In the genomic region with DNA sequence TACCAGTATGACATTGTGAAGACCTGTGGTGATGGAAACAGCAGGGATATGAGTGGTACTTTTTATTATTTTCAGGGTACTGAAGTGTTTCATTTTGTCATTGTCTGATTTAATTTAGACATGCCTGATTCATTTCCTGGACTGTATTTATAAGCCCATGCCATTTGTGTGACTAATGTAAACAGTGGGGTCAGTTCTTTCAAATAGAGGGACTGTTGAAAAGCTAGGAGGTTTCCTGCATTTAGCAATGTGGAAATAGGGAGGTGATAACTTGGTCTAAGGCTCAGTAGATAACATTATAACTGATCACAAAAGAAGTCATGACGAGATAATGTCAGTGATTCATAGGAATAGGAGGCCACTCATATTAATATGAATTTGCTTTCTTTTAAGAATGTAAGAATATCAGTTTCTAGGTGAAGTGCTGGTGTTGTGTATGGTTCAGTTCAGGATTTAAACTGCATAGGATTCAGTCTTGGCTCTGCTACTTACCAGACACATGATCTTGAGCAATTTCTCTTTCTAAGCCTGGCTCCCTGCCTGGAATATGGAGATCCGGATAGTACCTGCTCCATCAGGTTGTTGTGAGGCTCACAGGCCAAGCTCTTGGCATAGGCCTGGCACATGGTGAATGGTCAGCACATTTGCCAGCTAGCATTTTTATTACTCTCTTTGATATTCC, we compare ENCODE assay signal across 10 cellular contexts. TPM values are rescaled to one million over a fixed set of nuclear protein-coding genes. Genes with fewer than 3 reads are reported as not detected.
DNase-seq lines count a peak whose midpoint lies in the region; ATAC-seq, FAIRE-seq and TF ChIP-seq lines count a peak whose summit lies in the region.
"Had no signal": no experiment of that assay in that cellular context is flagged by ENCODE, and none has a peak within 500 bp of the region (broad histone marks: within the 10 kb centered on the region; RNA-seq: fewer than 3 reads in every experiment).

No MANE protein-coding gene starts in this region.

- H3K36me3 ChIP-seq in adipocyte (ENCODE audit: control insufficient read depth, insufficient read depth, low read length, severe bottlenecking) (no peaks in the 10 kb centered on the region), kidney (ENCODE audit: control insufficient read depth in 1 of 2, insufficient read depth in 2 of 2, low read length in 2 of 2) (no peaks in the 10 kb centered on the region), vagina (no peaks in the 10 kb centered on the region)

- no peak overlapping the region for H3K4me3 ChIP-seq in adipocyte (ENCODE audit: low read length)
- no peak overlapping the region for H3K4me3 ChIP-seq in kidney (ENCODE audit: low read length in 2 of 2)
- no peak overlapping the region for H3K4me3 ChIP-seq in vagina

- no peak for DNase-seq in activated naive CD4-positive, alpha-beta T cell treated with anti-CD3 and anti-CD28 coated beads, Interleukin-2, amount 10 ng/mL, durations not matched to agents 7 days and 5 days
- peak; percentile 67 for DNase-seq in adipocyte (ENCODE audit: low read depth)
- DNase-seq in kidney = no peak
- DNase-seq in vagina (ENCODE audit: extremely low spot score in 2 of 2) = no peak
- DNase-seq: activated CD4-positive, alpha-beta T cell treated with anti-CD3 and anti-CD28 coated beads, Interleukin-2, amount 10 ng/mL, durations not matched to agents 24 days and 14 days had no signal

- peaks cover 9% of the 10 kb centered on the region for H3K36me3 Mint-ChIP-seq in activated naive CD4-positive, alpha-beta T cell treated with anti-CD3 and anti-CD28 coated beads, Interleukin-2, amount 50 U/mL, for 24 hours
- H3K36me3 Mint-ChIP-seq in activated naive CD4-positive, alpha-beta T cell treated with anti-CD3 and anti-CD28 coated beads, Interleukin-2, amount 10 ng/mL, durations not matched to agents 7 days and 5 days = peaks cover 1% of the 10 kb centered on the region
- H3K36me3 Mint-ChIP-seq in stimulated activated memory B cell treated with anti-CD40 and anti-IgM and Interleukin-4, amounts not matched to agents 10 μg/mL and 1 μg/mL and 100 μg/mL, for 72 hours = no peaks in the 10 kb centered on the region

- no peak for ATAC-seq in GM18861 (IDR thresholded peaks at IDR 0.05; ENCODE audit: unreplicated experiment)
- ATAC-seq in stimulated activated memory B cell treated with anti-CD40 and anti-IgM and Interleukin-4, amounts not matched to agents 10 μg/mL and 1 μg/mL and 100 μg/mL, for 72 hours = no peak
- no peak for ATAC-seq in HG03442 (IDR thresholded peaks at IDR 0.05; ENCODE audit: unreplicated experiment)

- no peaks in the 10 kb centered on the region for H3K9me3 ChIP-seq in adipocyte (ENCODE audit: control insufficient read depth, low read length)
- H3K9me3 ChIP-seq in kidney (ENCODE audit: control insufficient read depth in 1 of 2, low read length in 2 of 2) = no peaks in the 10 kb centered on the region
- no peaks in the 10 kb centered on the region for H3K9me3 ChIP-seq in vagina

- no peak for TF ChIP-seq POLR2A in vagina (IDR thresholded peaks at IDR 0.05)

- intact Hi-C loops in kidney (cut with DNase I) (no loop called here), vagina (cut with DNase I) (no loop called here)

- peaks cover 9% of the 10 kb centered on the region for H3K4me1 ChIP-seq in adipocyte (ENCODE audit: control insufficient read depth, insufficient read depth, low read length)
- H3K4me1 ChIP-seq in kidney (ENCODE audit: control insufficient read depth in 1 of 2, insufficient read depth in 1 of 2, low read depth in 1 of 2, low read length in 2 of 2) = peaks cover 4 to 5% of the 10 kb centered on the region in 2 donors
- peaks cover 12% of the 10 kb centered on the region for H3K4me1 ChIP-seq in vagina

- H3K27ac Mint-ChIP-seq in activated naive CD4-positive, alpha-beta T cell treated with anti-CD3 and anti-CD28 coated beads, Interleukin-2, amount 50 U/mL, for 24 hours = peak overlapping the region; percentile 89
- H3K27ac Mint-ChIP-seq in activated naive CD4-positive, alpha-beta T cell treated with anti-CD3 and anti-CD28 coated beads, Interleukin-2, amount 10 ng/mL, durations not matched to agents 7 days and 5 days = no peak overlapping the region
- H3K27ac Mint-ChIP-seq in stimulated activated memory B cell treated with anti-CD40 and anti-IgM and Interleukin-4, amounts not matched to agents 10 μg/mL and 1 μg/mL and 100 μg/mL, for 72 hours = no peak overlapping the region
- H3K27ac Mint-ChIP-seq: activated CD4-positive, alpha-beta T cell treated with anti-CD3 and anti-CD28 coated beads, Interleukin-2, amount 10 ng/mL, durations not matched to agents 24 days and 14 days had no signal

- peak overlapping the region; percentile 16 for H3K4me3 Mint-ChIP-seq in activated naive CD4-positive, alpha-beta T cell treated with anti-CD3 and anti-CD28 coated beads, Interleukin-2, amount 50 U/mL, for 24 hours
- no peak overlapping the region for H3K4me3 Mint-ChIP-seq in activated naive CD4-positive, alpha-beta T cell treated with anti-CD3 and anti-CD28 coated beads, Interleukin-2, amount 10 ng/mL, durations not matched to agents 7 days and 5 days
- H3K4me3 Mint-ChIP-seq in stimulated activated memory B cell treated with anti-CD40 and anti-IgM and Interleukin-4, amounts not matched to agents 10 μg/mL and 1 μg/mL and 100 μg/mL, for 72 hours = no peak overlapping the region
- H3K4me3 Mint-ChIP-seq: activated CD4-positive, alpha-beta T cell treated with anti-CD3 and anti-CD28 coated beads, Interleukin-2, amount 10 ng/mL, durations not matched to agents 24 days and 14 days had no signal

- H3K27ac ChIP-seq in kidney (ENCODE audit: low read depth in 2 of 2, low read length in 2 of 2) (peak overlapping the region; percentile 68 to 84), vagina (peak overlapping the region; percentile 61)

- TF ChIP-seq CTCF in kidney (IDR thresholded peaks at IDR 0.05; ENCODE audit: borderline replicate concordance, extremely low read depth, insufficient read depth) (no peak), vagina (IDR thresholded peaks at IDR 0.05) (no peak)

- H3K4me1 Mint-ChIP-seq in activated naive CD4-positive, alpha-beta T cell treated with anti-CD3 and anti-CD28 coated beads, Interleukin-2, amount 50 U/mL, for 24 hours = peaks cover 79% of the 10 kb centered on the region
- peaks cover 32% of the 10 kb centered on the region for H3K4me1 Mint-ChIP-seq in activated naive CD4-positive, alpha-beta T cell treated with anti-CD3 and anti-CD28 coated beads, Interleukin-2, amount 10 ng/mL, durations not matched to agents 7 days and 5 days
- no peaks in the 10 kb centered on the region for H3K4me1 Mint-ChIP-seq in stimulated activated memory B cell treated with anti-CD40 and anti-IgM and Interleukin-4, amounts not matched to agents 10 μg/mL and 1 μg/mL and 100 μg/mL, for 72 hours

- no peaks in the 10 kb centered on the region for H3K9me3 Mint-ChIP-seq in activated naive CD4-positive, alpha-beta T cell treated with anti-CD3 and anti-CD28 coated beads, Interleukin-2, amount 50 U/mL, for 24 hours
- H3K9me3 Mint-ChIP-seq in activated naive CD4-positive, alpha-beta T cell treated with anti-CD3 and anti-CD28 coated beads, Interleukin-2, amount 10 ng/mL, durations not matched to agents 7 days and 5 days = no peaks in the 10 kb centered on the region
- no peaks in the 10 kb centered on the region for H3K9me3 Mint-ChIP-seq in stimulated activated memory B cell treated with anti-CD40 and anti-IgM and Interleukin-4, amounts not matched to agents 10 μg/mL and 1 μg/mL and 100 μg/mL, for 72 hours
- H3K9me3 Mint-ChIP-seq: activated CD4-positive, alpha-beta T cell treated with anti-CD3 and anti-CD28 coated beads, Interleukin-2, amount 10 ng/mL, durations not matched to agents 24 days and 14 days had no signal

- H3K9ac ChIP-seq in adipocyte (ENCODE audit: low read length) (no peak overlapping the region), kidney (ENCODE audit: low read length in 2 of 2) (peak overlapping the region in 1 of 2 donors; percentile 44)

- no peaks in the 10 kb centered on the region for H3K27me3 Mint-ChIP-seq in activated naive CD4-positive, alpha-beta T cell treated with anti-CD3 and anti-CD28 coated beads, Interleukin-2, amount 50 U/mL, for 24 hours
- no peaks in the 10 kb centered on the region for H3K27me3 Mint-ChIP-seq in activated naive CD4-positive, alpha-beta T cell treated with anti-CD3 and anti-CD28 coated beads, Interleukin-2, amount 10 ng/mL, durations not matched to agents 7 days and 5 days
- peaks cover 27% of the 10 kb centered on the region for H3K27me3 Mint-ChIP-seq in stimulated activated memory B cell treated with anti-CD40 and anti-IgM and Interleukin-4, amounts not matched to agents 10 μg/mL and 1 μg/mL and 100 μg/mL, for 72 hours
- H3K27me3 Mint-ChIP-seq: activated CD4-positive, alpha-beta T cell treated with anti-CD3 and anti-CD28 coated beads, Interleukin-2, amount 10 ng/mL, durations not matched to agents 24 days and 14 days had no signal

- peak; percentile 97 for FAIRE-seq in kidney (lab: Jason Lieb, UNC)

- CTCF ChIA-PET in activated naive CD4-positive, alpha-beta T cell treated with anti-CD3 and anti-CD28 coated beads, Interleukin-2, amount 10 ng/mL, durations not matched to agents 7 days and 5 days (lab: Charles Lee) = no interaction called here

- H3K27me3 ChIP-seq in adipocyte (replicated peaks; ENCODE audit: control insufficient read depth, insufficient read depth, low read length) (no peaks in the 10 kb centered on the region), vagina (no peaks in the 10 kb centered on the region)

RNA-seq across cellular contexts. Expression of gene RASGRF2, which starts 7.5 kb away (rescaled TPM):
- total RNA-seq in kidney (14.7 TPM), vagina (8.8 TPM)
- polyA plus RNA-seq in kidney (ENCODE audit: insufficient read depth, low read depth, low replicate concordance) = 4.9 TPM
- total RNA-seq: G401 had no signal
